Comparison of ENCODE assay signal across 1 cellular context in genomic region chr2:24435391-24436316, GRCh38.
TF ChIP-seq lines count a peak whose summit lies in the region.

No MANE protein-coding gene starts in this region.

TF ChIP-seq in K562, 482 proteins besides CTCF, POLR2A, EP300 and RAD21 (continued from another document):
- TF ChIP-seq CREB3 (tag; conservative IDR thresholded peaks at IDR 0.05; ENCODE audit: low read depth) (no peak), SIN3B (IDR thresholded peaks at IDR 0.05; ENCODE audit: low read depth) (no peak), ARNT (IDR thresholded peaks at IDR 0.05) (no peak), LEF1 (IDR thresholded peaks at IDR 0.05) (no peak), ZNF589 (CRISPR knock-in tag; IDR thresholded peaks at IDR 0.05; ENCODE audit: low read depth) (no peak), NBN (IDR thresholded peaks at IDR 0.05; ENCODE audit: low read depth) (no peak), ZNF324 (CRISPR knock-in tag; IDR thresholded peaks at IDR 0.05) (no peak), MTA3 (IDR thresholded peaks at IDR 0.05; ENCODE audit: borderline replicate concordance) (no peak), NFE2L1 (tag; IDR thresholded peaks at IDR 0.05; ENCODE audit: borderline replicate concordance, low read depth) (no peak), MGA (IDR thresholded peaks at IDR 0.05) (no peak), HMBOX1 (IDR thresholded peaks at IDR 0.05) (no peak)
